In genomic region chr17:80769516-80769915, GRCh38 we compare ENCODE assay signal across 24 cellular contexts.
"Had no signal": no experiment of that assay in that cellular context is flagged by ENCODE, and none has a peak within 500 bp of the region (broad histone marks: within the 10 kb centered on the region; RNA-seq: fewer than 3 reads in every experiment).

No MANE protein-coding gene starts in this region.

- H3K27me3 Mint-ChIP-seq: activated B cell treated with CpG ODN at 0.5 μM for 24 hours; activated CD4-positive, alpha-beta memory T cell treated with anti-CD3 and anti-CD28 coated beads for 36 hours; activated naive CD8-positive, alpha-beta T cell treated with anti-CD3 and anti-CD28 coated beads, Interleukin-2, amount 10 ng/mL, durations not matched to agents 7 days and 5 days had no signal

- H3K4me3 Mint-ChIP-seq: activated B cell treated with CpG ODN at 0.5 μM for 24 hours; activated CD4-positive, alpha-beta memory T cell treated with anti-CD3 and anti-CD28 coated beads for 36 hours; activated naive CD8-positive, alpha-beta T cell treated with anti-CD3 and anti-CD28 coated beads, Interleukin-2, amount 10 ng/mL, durations not matched to agents 7 days and 5 days; nephron had no signal

- H3K9me3 Mint-ChIP-seq: activated B cell treated with CpG ODN at 0.5 μM for 24 hours; activated CD4-positive, alpha-beta memory T cell treated with anti-CD3 and anti-CD28 coated beads for 36 hours; activated naive CD8-positive, alpha-beta T cell treated with anti-CD3 and anti-CD28 coated beads, Interleukin-2, amount 10 ng/mL, durations not matched to agents 7 days and 5 days; activated T-helper 2 cell treated with anti-CD3 and anti-CD28 coated beads, Interferon-gamma antibody, Interleukin-2, Interleukin-4, amounts not matched to agents 10 μg/mL and 5 μg/mL and 100 μg/mL, durations not matched to agents 14 hours and 24 hours and 36 hours; nephron had no signal

- DNase-seq: activated B cell treated with CpG ODN at 0.5 μM for 24 hours; activated CD4-positive, alpha-beta memory T cell treated with anti-CD3 and anti-CD28 coated beads for 36 hours; activated naive CD8-positive, alpha-beta T cell treated with anti-CD3 and anti-CD28 coated beads, Interleukin-2, amount 10 ng/mL, durations not matched to agents 7 days and 5 days; activated T-cell treated with anti-CD3 and anti-CD28 coated beads, Interleukin-2, amount 50 U/mL, for 48 hours; amniotic stem cell; brain microvascular endothelial cell; caudate nucleus; left ventricle myocardium inferior; mesendoderm; ovary; retina; stimulated activated CD4-positive, alpha-beta T cell treated with anti-CD3 and anti-CD28 coated beads, Interleukin-15, amount 100 ng/mL, for 24 hours; stimulated activated CD4-positive, alpha-beta T cell treated with anti-CD3 and anti-CD28 coated beads, Interleukin-2, amount 100 ng/mL, for 24 hours; stimulated activated naive CD4-positive, alpha-beta T cell; tibial artery had no signal

- H3K4me1 ChIP-seq: left ventricle myocardium inferior, prostate gland had no signal

- H3K27me3 ChIP-seq: brain microvascular endothelial cell, gastroesophageal sphincter, hepatocyte, neutrophil, ovary, suprapubic skin, tibial artery had no signal

- H3K4me3 ChIP-seq: gastroesophageal sphincter, hepatocyte, left ventricle myocardium inferior, lung, ovary, prostate gland, smooth muscle cell, suprapubic skin, tibial artery had no signal

- ATAC-seq: gastroesophageal sphincter had no signal

- H3K79me2 ChIP-seq: hepatocyte had no signal

- H3K27ac ChIP-seq: brain microvascular endothelial cell, gastroesophageal sphincter, hepatocyte, left ventricle myocardium inferior, neutrophil, ovary, prostate gland, suprapubic skin, tibial artery had no signal

- H3K9me3 ChIP-seq: gastroesophageal sphincter, left ventricle myocardium inferior, neutrophil, ovary, prostate gland, suprapubic skin, tibial artery had no signal

- H3K27ac Mint-ChIP-seq: activated B cell treated with CpG ODN at 0.5 μM for 24 hours; activated CD4-positive, alpha-beta memory T cell treated with anti-CD3 and anti-CD28 coated beads for 36 hours; activated T-helper 2 cell treated with anti-CD3 and anti-CD28 coated beads, Interferon-gamma antibody, Interleukin-2, Interleukin-4, amounts not matched to agents 10 μg/mL and 5 μg/mL and 100 μg/mL, durations not matched to agents 14 hours and 24 hours and 36 hours; nephron had no signal

- H3K36me3 ChIP-seq: brain microvascular endothelial cell, neutrophil, ovary, prostate gland, suprapubic skin had no signal

- H3K4me2 ChIP-seq: hepatocyte, smooth muscle cell had no signal

- H2AFZ ChIP-seq: hepatocyte had no signal
